1 cellular context compared by ENCODE assay signal in the genomic region with DNA sequence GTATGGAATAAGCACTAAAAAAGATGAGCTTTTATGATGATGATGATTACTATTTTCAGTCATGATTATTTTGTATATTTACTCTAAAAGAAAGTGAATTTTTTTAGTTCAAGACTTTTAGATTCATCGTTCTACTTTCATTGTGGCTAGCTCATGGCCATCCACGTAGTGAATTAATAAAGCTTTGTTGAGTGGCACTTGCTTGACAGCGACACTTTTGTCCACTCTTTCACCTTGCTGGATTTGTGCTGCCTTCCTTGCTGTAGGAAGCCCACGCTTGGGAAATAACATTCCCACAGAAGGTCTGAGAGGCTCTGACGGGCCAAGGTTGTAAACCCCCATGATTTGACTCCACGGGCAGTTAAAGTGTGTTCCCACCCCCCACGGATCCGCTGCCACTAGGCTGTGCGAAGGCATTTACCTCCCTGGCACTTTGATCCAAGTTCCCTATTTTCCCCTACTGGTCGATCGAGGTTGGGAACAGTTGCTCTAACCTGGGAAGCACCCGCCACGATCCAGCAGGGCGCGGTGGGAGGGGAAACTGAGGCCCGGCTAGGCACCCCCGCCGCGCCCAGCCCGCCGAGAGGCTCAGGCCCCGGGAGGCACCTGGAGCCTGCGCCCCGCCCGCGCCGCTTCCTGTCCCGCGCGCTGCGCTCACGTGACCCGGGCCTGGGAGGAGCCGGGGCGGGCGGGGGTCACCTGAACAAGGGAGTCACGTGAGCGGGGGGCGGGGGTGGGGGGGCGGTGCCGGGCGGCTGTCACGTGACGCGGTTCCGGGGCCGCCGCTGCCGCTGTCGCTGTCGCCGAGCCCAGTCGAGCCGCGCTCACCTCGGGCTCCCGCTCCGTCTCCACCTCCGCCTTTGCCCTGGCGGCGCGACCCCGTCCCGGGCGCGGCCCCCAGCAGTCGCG.
A peak's percentile ranks its signal among the peaks of the same experiment; 100 is the strongest.
TF ChIP-seq lines count a peak whose summit lies in the region.

A gene with protein sequence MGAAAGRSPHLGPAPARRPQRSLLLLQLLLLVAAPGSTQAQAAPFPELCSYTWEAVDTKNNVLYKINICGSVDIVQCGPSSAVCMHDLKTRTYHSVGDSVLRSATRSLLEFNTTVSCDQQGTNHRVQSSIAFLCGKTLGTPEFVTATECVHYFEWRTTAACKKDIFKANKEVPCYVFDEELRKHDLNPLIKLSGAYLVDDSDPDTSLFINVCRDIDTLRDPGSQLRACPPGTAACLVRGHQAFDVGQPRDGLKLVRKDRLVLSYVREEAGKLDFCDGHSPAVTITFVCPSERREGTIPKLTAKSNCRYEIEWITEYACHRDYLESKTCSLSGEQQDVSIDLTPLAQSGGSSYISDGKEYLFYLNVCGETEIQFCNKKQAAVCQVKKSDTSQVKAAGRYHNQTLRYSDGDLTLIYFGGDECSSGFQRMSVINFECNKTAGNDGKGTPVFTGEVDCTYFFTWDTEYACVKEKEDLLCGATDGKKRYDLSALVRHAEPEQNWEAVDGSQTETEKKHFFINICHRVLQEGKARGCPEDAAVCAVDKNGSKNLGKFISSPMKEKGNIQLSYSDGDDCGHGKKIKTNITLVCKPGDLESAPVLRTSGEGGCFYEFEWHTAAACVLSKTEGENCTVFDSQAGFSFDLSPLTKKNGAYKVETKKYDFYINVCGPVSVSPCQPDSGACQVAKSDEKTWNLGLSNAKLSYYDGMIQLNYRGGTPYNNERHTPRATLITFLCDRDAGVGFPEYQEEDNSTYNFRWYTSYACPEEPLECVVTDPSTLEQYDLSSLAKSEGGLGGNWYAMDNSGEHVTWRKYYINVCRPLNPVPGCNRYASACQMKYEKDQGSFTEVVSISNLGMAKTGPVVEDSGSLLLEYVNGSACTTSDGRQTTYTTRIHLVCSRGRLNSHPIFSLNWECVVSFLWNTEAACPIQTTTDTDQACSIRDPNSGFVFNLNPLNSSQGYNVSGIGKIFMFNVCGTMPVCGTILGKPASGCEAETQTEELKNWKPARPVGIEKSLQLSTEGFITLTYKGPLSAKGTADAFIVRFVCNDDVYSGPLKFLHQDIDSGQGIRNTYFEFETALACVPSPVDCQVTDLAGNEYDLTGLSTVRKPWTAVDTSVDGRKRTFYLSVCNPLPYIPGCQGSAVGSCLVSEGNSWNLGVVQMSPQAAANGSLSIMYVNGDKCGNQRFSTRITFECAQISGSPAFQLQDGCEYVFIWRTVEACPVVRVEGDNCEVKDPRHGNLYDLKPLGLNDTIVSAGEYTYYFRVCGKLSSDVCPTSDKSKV (N-terminal part only) (plus strand): TSS at position 788 of the 909 bp plus-strand sequence. CDS start 165 bp downstream, outside the sequence.

TF ChIP-seq in HepG2, 621 proteins besides CTCF, POLR2A, EP300 and RAD21 (continued from another document and continues in another):
- TF ChIP-seq, protein P1, sequence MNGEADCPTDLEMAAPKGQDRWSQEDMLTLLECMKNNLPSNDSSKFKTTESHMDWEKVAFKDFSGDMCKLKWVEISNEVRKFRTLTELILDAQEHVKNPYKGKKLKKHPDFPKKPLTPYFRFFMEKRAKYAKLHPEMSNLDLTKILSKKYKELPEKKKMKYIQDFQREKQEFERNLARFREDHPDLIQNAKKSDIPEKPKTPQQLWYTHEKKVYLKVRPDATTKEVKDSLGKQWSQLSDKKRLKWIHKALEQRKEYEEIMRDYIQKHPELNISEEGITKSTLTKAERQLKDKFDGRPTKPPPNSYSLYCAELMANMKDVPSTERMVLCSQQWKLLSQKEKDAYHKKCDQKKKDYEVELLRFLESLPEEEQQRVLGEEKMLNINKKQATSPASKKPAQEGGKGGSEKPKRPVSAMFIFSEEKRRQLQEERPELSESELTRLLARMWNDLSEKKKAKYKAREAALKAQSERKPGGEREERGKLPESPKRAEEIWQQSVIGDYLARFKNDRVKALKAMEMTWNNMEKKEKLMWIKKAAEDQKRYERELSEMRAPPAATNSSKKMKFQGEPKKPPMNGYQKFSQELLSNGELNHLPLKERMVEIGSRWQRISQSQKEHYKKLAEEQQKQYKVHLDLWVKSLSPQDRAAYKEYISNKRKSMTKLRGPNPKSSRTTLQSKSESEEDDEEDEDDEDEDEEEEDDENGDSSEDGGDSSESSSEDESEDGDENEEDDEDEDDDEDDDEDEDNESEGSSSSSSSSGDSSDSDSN (CRISPR knock-in tag; IDR thresholded peaks at IDR 0.05): no peak
- no peak for TF ChIP-seq ZNF883 (CRISPR knock-in tag; IDR thresholded peaks at IDR 0.05; ENCODE audit: not compliant biosample characterization)
- TF ChIP-seq ZNF567 (CRISPR knock-in tag; IDR thresholded peaks at IDR 0.05; ENCODE audit: borderline replicate concordance): peak; percentile 57; the same call in 1 of the 2 replicates
- TF ChIP-seq SSRP1 (CRISPR knock-in tag; IDR thresholded peaks at IDR 0.05): no peak
- TF ChIP-seq, protein P2, sequence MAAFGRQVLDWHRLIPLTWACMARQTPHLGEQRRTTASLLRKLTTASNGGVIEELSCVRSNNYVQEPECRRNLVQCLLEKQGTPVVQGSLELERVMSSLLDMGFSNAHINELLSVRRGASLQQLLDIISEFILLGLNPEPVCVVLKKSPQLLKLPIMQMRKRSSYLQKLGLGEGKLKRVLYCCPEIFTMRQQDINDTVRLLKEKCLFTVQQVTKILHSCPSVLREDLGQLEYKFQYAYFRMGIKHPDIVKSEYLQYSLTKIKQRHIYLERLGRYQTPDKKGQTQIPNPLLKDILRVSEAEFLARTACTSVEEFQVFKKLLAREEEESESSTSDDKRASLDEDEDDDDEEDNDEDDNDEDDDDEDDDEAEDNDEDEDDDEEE (CRISPR knock-in tag; IDR thresholded peaks at IDR 0.05): no peak
- no peak for TF ChIP-seq GLI4 (CRISPR knock-in tag; IDR thresholded peaks at IDR 0.05; ENCODE audit: borderline replicate concordance)
- TF ChIP-seq ZNF337 (CRISPR knock-in tag; IDR thresholded peaks at IDR 0.05; ENCODE audit: borderline replicate concordance, low read depth): no peak
- TF ChIP-seq SP1 (IDR thresholded peaks at IDR 0.05): no peak
- peak; percentile 84 for TF ChIP-seq SP1 (CRISPR knock-in tag; IDR thresholded peaks at IDR 0.05)
- TF ChIP-seq ZNF430 (CRISPR knock-in tag; IDR thresholded peaks at IDR 0.05): peak; percentile 23; the same call in 1 of the 2 replicates
- TF ChIP-seq FOSL2 (CRISPR knock-in tag; IDR thresholded peaks at IDR 0.05): peak; percentile 42
- no peak for TF ChIP-seq KDM6A (CRISPR knock-in tag; IDR thresholded peaks at IDR 0.05; ENCODE audit: low read depth)
- no peak for TF ChIP-seq ZNF20 (CRISPR knock-in tag; IDR thresholded peaks at IDR 0.05)
- no peak for TF ChIP-seq CREM (IDR thresholded peaks at IDR 0.05)
- no peak for TF ChIP-seq CREM (CRISPR knock-in tag; IDR thresholded peaks at IDR 0.05)
- TF ChIP-seq ADNP (CRISPR knock-in tag; IDR thresholded peaks at IDR 0.05): 0 out of 2 replicates have a peak, but pooled peaks have one; percentile 64
- TF ChIP-seq MBNL3 (CRISPR knock-in tag; conservative IDR thresholded peaks at IDR 0.05): no peak
- TF ChIP-seq CAMTA2 (CRISPR knock-in tag; IDR thresholded peaks at IDR 0.05; ENCODE audit: borderline replicate concordance): no peak
- 0 out of 2 replicates have a peak, but pooled peaks have one; percentile 33 for TF ChIP-seq KDM5B (CRISPR knock-in tag; IDR thresholded peaks at IDR 0.05; ENCODE audit: borderline replicate concordance)
- TF ChIP-seq, protein P3, sequence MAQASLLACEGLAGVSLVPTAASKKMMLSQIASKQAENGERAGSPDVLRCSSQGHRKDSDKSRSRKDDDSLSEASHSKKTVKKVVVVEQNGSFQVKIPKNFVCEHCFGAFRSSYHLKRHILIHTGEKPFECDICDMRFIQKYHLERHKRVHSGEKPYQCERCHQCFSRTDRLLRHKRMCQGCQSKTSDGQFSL (CRISPR knock-in tag; IDR thresholded peaks at IDR 0.05): no peak
- no peak for TF ChIP-seq TP53 (CRISPR knock-in tag; conservative IDR thresholded peaks at IDR 0.05)
- no peak; the same call in 1 of the 2 replicates for TF ChIP-seq EEA1 (CRISPR knock-in tag; IDR thresholded peaks at IDR 0.05; ENCODE audit: borderline replicate concordance)
- TF ChIP-seq, protein P4, sequence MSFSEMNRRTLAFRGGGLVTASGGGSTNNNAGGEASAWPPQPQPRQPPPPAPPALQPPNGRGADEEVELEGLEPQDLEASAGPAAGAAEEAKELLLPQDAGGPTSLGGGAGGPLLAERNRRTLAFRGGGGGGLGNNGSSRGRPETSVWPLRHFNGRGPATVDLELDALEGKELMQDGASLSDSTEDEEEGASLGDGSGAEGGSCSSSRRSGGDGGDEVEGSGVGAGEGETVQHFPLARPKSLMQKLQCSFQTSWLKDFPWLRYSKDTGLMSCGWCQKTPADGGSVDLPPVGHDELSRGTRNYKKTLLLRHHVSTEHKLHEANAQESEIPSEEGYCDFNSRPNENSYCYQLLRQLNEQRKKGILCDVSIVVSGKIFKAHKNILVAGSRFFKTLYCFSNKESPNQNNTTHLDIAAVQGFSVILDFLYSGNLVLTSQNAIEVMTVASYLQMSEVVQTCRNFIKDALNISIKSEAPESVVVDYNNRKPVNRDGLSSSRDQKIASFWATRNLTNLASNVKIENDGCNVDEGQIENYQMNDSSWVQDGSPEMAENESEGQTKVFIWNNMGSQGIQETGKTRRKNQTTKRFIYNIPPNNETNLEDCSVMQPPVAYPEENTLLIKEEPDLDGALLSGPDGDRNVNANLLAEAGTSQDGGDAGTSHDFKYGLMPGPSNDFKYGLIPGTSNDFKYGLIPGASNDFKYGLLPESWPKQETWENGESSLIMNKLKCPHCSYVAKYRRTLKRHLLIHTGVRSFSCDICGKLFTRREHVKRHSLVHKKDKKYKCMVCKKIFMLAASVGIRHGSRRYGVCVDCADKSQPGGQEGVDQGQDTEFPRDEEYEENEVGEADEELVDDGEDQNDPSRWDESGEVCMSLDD (CRISPR knock-in tag; IDR thresholded peaks at IDR 0.05; ENCODE audit: borderline replicate concordance): no peak
- no peak for TF ChIP-seq ZNF225 (CRISPR knock-in tag; IDR thresholded peaks at IDR 0.05)
- TF ChIP-seq, protein P5, sequence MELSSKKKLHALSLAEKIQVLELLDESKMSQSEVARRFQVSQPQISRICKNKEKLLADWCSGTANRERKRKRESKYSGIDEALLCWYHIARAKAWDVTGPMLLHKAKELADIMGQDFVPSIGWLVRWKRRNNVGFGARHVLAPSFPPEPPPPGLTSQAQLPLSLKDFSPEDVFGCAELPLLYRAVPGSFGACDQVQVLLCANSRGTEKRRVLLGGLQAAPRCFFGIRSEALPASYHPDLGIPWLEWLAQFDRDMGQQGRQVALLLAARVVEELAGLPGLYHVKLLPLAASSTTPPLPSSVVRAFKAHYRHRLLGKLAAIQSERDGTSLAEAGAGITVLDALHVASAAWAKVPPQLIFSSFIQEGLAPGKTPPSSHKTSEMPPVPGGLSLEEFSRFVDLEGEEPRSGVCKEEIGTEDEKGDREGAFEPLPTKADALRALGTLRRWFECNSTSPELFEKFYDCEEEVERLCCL (CRISPR knock-in tag; IDR thresholded peaks at IDR 0.05; ENCODE audit: borderline replicate concordance): 0 out of 2 replicates have a peak, but pooled peaks have one; percentile 56
- TF ChIP-seq ZNF615 (CRISPR knock-in tag; IDR thresholded peaks at IDR 0.05; ENCODE audit: borderline replicate concordance): peak; percentile 38; the same call in 1 of the 2 replicates
- no peak for TF ChIP-seq SMAD1 (CRISPR knock-in tag; IDR thresholded peaks at IDR 0.05; ENCODE audit: borderline replicate concordance, low read depth)
- peak; percentile 77 for TF ChIP-seq RBFOX2 (IDR thresholded peaks at IDR 0.05; ENCODE audit: low read depth, low read length)
- TF ChIP-seq, protein P6, sequence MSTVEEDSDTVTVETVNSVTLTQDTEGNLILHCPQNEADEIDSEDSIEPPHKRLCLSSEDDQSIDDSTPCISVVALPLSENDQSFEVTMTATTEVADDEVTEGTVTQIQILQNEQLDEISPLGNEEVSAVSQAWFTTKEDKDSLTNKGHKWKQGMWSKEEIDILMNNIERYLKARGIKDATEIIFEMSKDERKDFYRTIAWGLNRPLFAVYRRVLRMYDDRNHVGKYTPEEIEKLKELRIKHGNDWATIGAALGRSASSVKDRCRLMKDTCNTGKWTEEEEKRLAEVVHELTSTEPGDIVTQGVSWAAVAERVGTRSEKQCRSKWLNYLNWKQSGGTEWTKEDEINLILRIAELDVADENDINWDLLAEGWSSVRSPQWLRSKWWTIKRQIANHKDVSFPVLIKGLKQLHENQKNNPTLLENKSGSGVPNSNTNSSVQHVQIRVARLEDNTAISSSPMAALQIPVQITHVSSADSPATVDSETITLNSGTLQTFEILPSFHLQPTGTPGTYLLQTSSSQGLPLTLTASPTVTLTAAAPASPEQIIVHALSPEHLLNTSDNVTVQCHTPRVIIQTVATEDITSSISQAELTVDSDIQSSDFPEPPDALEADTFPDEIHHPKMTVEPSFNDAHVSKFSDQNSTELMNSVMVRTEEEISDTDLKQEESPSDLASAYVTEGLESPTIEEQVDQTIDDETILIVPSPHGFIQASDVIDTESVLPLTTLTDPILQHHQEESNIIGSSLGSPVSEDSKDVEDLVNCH (CRISPR knock-in tag; IDR thresholded peaks at IDR 0.05): 0 out of 2 replicates have a peak, but pooled peaks have one; percentile 65
- peak; percentile 78 for TF ChIP-seq YEATS2 (CRISPR knock-in tag; IDR thresholded peaks at IDR 0.05; ENCODE audit: borderline replicate concordance)
